Comparison of ENCODE assay signal across 1 cellular context in genomic region chr1:21439721-21440629, GRCh38.
TF ChIP-seq lines count a peak whose summit lies in the region.

NBPF3 (plus strand) TSS chr1:21440137; CDS start chr1:21445087, 4,950 bp downstream.

TF ChIP-seq in HepG2, 621 proteins besides CTCF, POLR2A, EP300 and RAD21 (continued from another document and continues in another):
- TF ChIP-seq REL (CRISPR knock-in tag; conservative IDR thresholded peaks at IDR 0.05) (no peak), ZBTB25 (CRISPR knock-in tag; IDR thresholded peaks at IDR 0.05) (no peak), ZNF20 (CRISPR knock-in tag; IDR thresholded peaks at IDR 0.05) (no peak), ZNF12 (CRISPR knock-in tag; IDR thresholded peaks at IDR 0.05) (no peak), AHR (CRISPR knock-in tag; IDR thresholded peaks at IDR 0.05) (no peak), KDM5A (IDR thresholded peaks at IDR 0.05; ENCODE audit: borderline replicate concordance, low read length) (no peak), ZNF256 (CRISPR knock-in tag; conservative IDR thresholded peaks at IDR 0.05) (0 out of 2 replicates have a peak, but pooled peaks have one; percentile 55), ZNF225 (CRISPR knock-in tag; IDR thresholded peaks at IDR 0.05) (no peak), HNF1A (IDR thresholded peaks at IDR 0.05; ENCODE audit: low read depth) (no peak), HNF1A (CRISPR knock-in tag; IDR thresholded peaks at IDR 0.05; ENCODE audit: borderline replicate concordance) (no peak), FOXC1 (CRISPR knock-in tag; IDR thresholded peaks at IDR 0.05; ENCODE audit: borderline replicate concordance) (peak; percentile 55; the same call in 1 of the 2 replicates), RFXAP (CRISPR knock-in tag; IDR thresholded peaks at IDR 0.05; ENCODE audit: borderline replicate concordance) (no peak), ZBTB2 (CRISPR knock-in tag; IDR thresholded peaks at IDR 0.05; ENCODE audit: low read depth) (no peak), CENPX (CRISPR knock-in tag; IDR thresholded peaks at IDR 0.05) (no peak), BORCS8-MEF2B (CRISPR knock-in tag; IDR thresholded peaks at IDR 0.05) (peak; percentile 73), ZKSCAN1 (IDR thresholded peaks at IDR 0.05; ENCODE audit: low read length) (no peak), ZNF432 (CRISPR knock-in tag; IDR thresholded peaks at IDR 0.05; ENCODE audit: borderline replicate concordance) (no peak), ZNF580 (CRISPR knock-in tag; IDR thresholded peaks at IDR 0.05; ENCODE audit: borderline replicate concordance, low read depth) (peak; percentile 48; the same call in 1 of the 2 replicates), TARDBP (CRISPR knock-in tag; IDR thresholded peaks at IDR 0.05) (no peak; the same call in 1 of the 2 replicates), NR3C1 (CRISPR knock-in tag; IDR thresholded peaks at IDR 0.05) (no peak), ZNF276 (CRISPR knock-in tag; IDR thresholded peaks at IDR 0.05; ENCODE audit: low read depth) (0 out of 2 replicates have a peak, but pooled peaks have one; percentile 50), CREM (IDR thresholded peaks at IDR 0.05) (no peak), CREM (CRISPR knock-in tag; IDR thresholded peaks at IDR 0.05) (no peak), GABPB1 (CRISPR knock-in tag; IDR thresholded peaks at IDR 0.05) (peak; percentile 56; the same call in 1 of the 2 replicates), ZNF687 (CRISPR knock-in tag; IDR thresholded peaks at IDR 0.05) (peak; percentile 90), GLMP (CRISPR knock-in tag; IDR thresholded peaks at IDR 0.05; ENCODE audit: borderline replicate concordance) (no peak), ZNF121 (CRISPR knock-in tag; IDR thresholded peaks at IDR 0.05) (no peak), PRDM10 (CRISPR knock-in tag; IDR thresholded peaks at IDR 0.05; ENCODE audit: low read depth) (peak; percentile 62; the same call in 1 of the 2 replicates), ZNF615 (CRISPR knock-in tag; IDR thresholded peaks at IDR 0.05; ENCODE audit: borderline replicate concordance) (no peak), ZBTB20 (CRISPR knock-in tag; IDR thresholded peaks at IDR 0.05; ENCODE audit: borderline replicate concordance, low read depth) (0 out of 2 replicates have a peak, but pooled peaks have one; percentile 26), FOXA3 (CRISPR knock-in tag; IDR thresholded peaks at IDR 0.05) (no peak), THAP11 (CRISPR knock-in tag; IDR thresholded peaks at IDR 0.05) (peak; percentile 41; the same call in 1 of the 2 replicates), ISL2 (CRISPR knock-in tag; IDR thresholded peaks at IDR 0.05) (peak; percentile 30; the same call in 1 of the 2 replicates), ZMYM4 (CRISPR knock-in tag; IDR thresholded peaks at IDR 0.05) (peak; percentile 33; the same call in 1 of the 2 replicates), ZNF124 (CRISPR knock-in tag; IDR thresholded peaks at IDR 0.05) (no peak), ZNF280B (CRISPR knock-in tag; IDR thresholded peaks at IDR 0.05; ENCODE audit: borderline replicate concordance) (peak; percentile 57; the same call in 1 of the 2 replicates), THAP7 (CRISPR knock-in tag; IDR thresholded peaks at IDR 0.05) (0 out of 2 replicates have a peak, but pooled peaks have one; percentile 22), MXD1 (CRISPR knock-in tag; IDR thresholded peaks at IDR 0.05) (peak; percentile 70; the same call in 1 of the 2 replicates), MZF1 (CRISPR knock-in tag; IDR thresholded peaks at IDR 0.05; ENCODE audit: borderline replicate concordance) (no peak)
